ENCODE assay signal across 8 cellular contexts in the genomic region with DNA sequence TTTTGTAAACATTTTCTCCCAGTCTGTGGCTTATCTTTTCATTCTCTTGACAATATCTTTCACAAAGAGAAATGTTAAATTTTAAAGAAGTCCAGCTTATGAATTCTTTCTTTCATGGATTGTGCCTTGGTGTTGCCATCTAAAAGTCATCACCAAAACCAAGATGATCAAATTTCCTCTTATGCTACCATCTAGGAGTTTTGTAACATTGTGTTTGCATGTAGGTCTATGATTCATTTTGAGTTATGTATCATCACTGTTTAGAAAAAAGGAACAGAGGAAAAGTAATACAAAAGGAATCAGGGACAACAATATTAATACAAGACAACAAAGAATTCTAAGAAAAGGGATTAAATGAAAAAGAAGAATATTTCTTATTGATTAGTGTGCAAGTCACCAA. TPM values are rescaled to one million over a fixed set of nuclear protein-coding genes. Genes with fewer than 3 reads are reported as not detected.
"Had no signal": no experiment of that assay in that cellular context is flagged by ENCODE, and none has a peak within 500 bp of the region (broad histone marks: within the 10 kb centered on the region; RNA-seq: fewer than 3 reads in every experiment).

No MANE protein-coding gene starts in this region.

RNA-seq across cellular contexts. Expression of a gene that starts 2.3 kb away (rescaled TPM):
- total RNA-seq: K562; LHCN-M2; MCF 10A; NCI-H460; Right ventricle myocardium superior; SJSA1; T-helper 1 cell treated with Interleukin-12 subunit alpha and Interleukin-12 subunit beta and Interleukin-4 antibody, amounts not matched to agents 30 ng/mL and 1 ng/mL, for 36 hours had no signal
- polyA plus RNA-seq: IgD-negative memory B cell, K562 had no signal

RNA-seq across cellular contexts. Expression of a gene that starts 46.4 kb away (rescaled TPM):
- total RNA-seq: K562; LHCN-M2; MCF 10A; NCI-H460; Right ventricle myocardium superior; SJSA1; T-helper 1 cell treated with Interleukin-12 subunit alpha and Interleukin-12 subunit beta and Interleukin-4 antibody, amounts not matched to agents 30 ng/mL and 1 ng/mL, for 36 hours had no signal
- polyA plus RNA-seq: IgD-negative memory B cell, K562 had no signal
